Comparison of ENCODE assay signal across 1 cellular context in the genomic region with DNA sequence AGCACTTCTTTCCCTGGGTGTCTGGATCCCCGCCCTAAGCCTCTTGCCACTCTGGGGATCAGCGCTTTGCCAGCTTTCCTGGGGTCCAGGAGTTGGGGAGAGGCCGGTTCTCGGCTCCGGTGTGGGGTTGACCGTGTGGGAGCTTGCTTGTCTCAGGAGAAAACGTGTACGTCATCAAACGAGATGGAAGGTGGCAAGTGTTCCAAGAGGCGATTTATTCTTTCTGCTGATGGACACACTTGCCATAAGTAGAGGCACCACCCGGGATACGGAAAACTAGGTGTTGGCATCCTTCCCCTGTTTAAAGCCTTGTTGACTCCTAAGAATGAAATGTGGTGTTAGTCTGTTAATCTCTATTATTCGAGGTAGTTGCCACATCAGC.
A peak's percentile ranks its signal among the peaks of the same experiment; 100 is the strongest.
TF ChIP-seq lines count a peak whose summit lies in the region.

No MANE protein-coding gene starts in this region.

TF ChIP-seq in K562, 482 proteins besides CTCF, POLR2A, EP300 and RAD21 (continued from another document):
- 0 out of 2 replicates have a peak, but pooled peaks have one; percentile 28 for TF ChIP-seq ARID4B (CRISPR knock-in tag; IDR thresholded peaks at IDR 0.05)
- TF ChIP-seq, protein P1, sequence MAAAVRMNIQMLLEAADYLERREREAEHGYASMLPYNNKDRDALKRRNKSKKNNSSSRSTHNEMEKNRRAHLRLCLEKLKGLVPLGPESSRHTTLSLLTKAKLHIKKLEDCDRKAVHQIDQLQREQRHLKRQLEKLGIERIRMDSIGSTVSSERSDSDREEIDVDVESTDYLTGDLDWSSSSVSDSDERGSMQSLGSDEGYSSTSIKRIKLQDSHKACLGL (CRISPR knock-in tag; IDR thresholded peaks at IDR 0.05; ENCODE audit: borderline replicate concordance, poor library complexity, severe bottlenecking), result no peak
- TF ChIP-seq, protein P2, sequence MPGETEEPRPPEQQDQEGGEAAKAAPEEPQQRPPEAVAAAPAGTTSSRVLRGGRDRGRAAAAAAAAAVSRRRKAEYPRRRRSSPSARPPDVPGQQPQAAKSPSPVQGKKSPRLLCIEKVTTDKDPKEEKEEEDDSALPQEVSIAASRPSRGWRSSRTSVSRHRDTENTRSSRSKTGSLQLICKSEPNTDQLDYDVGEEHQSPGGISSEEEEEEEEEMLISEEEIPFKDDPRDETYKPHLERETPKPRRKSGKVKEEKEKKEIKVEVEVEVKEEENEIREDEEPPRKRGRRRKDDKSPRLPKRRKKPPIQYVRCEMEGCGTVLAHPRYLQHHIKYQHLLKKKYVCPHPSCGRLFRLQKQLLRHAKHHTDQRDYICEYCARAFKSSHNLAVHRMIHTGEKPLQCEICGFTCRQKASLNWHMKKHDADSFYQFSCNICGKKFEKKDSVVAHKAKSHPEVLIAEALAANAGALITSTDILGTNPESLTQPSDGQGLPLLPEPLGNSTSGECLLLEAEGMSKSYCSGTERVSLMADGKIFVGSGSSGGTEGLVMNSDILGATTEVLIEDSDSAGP (CRISPR knock-in tag; IDR thresholded peaks at IDR 0.05), result no peak
- peak; percentile 11 to 44; a peak in 3 of 4 replicates for TF ChIP-seq NRF1 (conservative IDR thresholded peaks at IDR 0.05 in 1 of 2, IDR thresholded peaks at IDR 0.05 in 1 of 2)
- no peak for TF ChIP-seq ZNF512 (tag; IDR thresholded peaks at IDR 0.05)
- peak in 1 of 2 experiments; percentile 67; a peak in 2 of 4 replicates for TF ChIP-seq TEAD1 (CRISPR knock-in tag; IDR thresholded peaks at IDR 0.05)
- TF ChIP-seq FOXP1 (CRISPR knock-in tag; IDR thresholded peaks at IDR 0.05), result 0 out of 2 replicates have a peak, but pooled peaks have one; percentile 31
- TF ChIP-seq SREBF2 (CRISPR knock-in tag; IDR thresholded peaks at IDR 0.05), result 0 out of 2 replicates have a peak, but pooled peaks have one; percentile 55
- TF ChIP-seq HINFP (tag; conservative IDR thresholded peaks at IDR 0.05; ENCODE audit: low read depth), result no peak
- peak; percentile 58 for TF ChIP-seq ZFX (CRISPR knock-in tag; IDR thresholded peaks at IDR 0.05)
- no peak for TF ChIP-seq JUN (IDR thresholded peaks at IDR 0.05; ENCODE audit: borderline replicate concordance, low read depth, low read length)
- TF ChIP-seq JUN (CRISPR knock-in tag; IDR thresholded peaks at IDR 0.05; ENCODE audit: borderline replicate concordance), result 0 out of 2 replicates have a peak, but pooled peaks have one; percentile 49
- 0 out of 2 replicates have a peak, but pooled peaks have one; percentile 16 for TF ChIP-seq USF1 (CRISPR knock-in tag; IDR thresholded peaks at IDR 0.05)
- peak; percentile 1 to 25; a peak in 2 of 4 replicates for TF ChIP-seq SIN3A (IDR thresholded peaks at IDR 0.05; ENCODE audit: borderline replicate concordance in 2 of 2, control insufficient read depth in 1 of 2, low read depth in 2 of 2, low read length in 2 of 2)
- peak; percentile 45; the same call in 1 of the 2 replicates for TF ChIP-seq PHF8 (IDR thresholded peaks at IDR 0.05; ENCODE audit: borderline replicate concordance, low read length)
- TF ChIP-seq HDAC1 (IDR thresholded peaks at IDR 0.05), result peak in 1 of 2 experiments; percentile 61; a peak in 2 of 4 replicates
- TF ChIP-seq, protein P3, sequence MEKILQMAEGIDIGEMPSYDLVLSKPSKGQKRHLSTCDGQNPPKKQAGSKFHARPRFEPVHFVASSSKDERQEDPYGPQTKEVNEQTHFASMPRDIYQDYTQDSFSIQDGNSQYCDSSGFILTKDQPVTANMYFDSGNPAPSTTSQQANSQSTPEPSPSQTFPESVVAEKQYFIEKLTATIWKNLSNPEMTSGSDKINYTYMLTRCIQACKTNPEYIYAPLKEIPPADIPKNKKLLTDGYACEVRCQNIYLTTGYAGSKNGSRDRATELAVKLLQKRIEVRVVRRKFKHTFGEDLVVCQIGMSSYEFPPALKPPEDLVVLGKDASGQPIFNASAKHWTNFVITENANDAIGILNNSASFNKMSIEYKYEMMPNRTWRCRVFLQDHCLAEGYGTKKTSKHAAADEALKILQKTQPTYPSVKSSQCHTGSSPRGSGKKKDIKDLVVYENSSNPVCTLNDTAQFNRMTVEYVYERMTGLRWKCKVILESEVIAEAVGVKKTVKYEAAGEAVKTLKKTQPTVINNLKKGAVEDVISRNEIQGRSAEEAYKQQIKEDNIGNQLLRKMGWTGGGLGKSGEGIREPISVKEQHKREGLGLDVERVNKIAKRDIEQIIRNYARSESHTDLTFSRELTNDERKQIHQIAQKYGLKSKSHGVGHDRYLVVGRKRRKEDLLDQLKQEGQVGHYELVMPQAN (IDR thresholded peaks at IDR 0.05; ENCODE audit: borderline replicate concordance), result peak; percentile 59; the same call in 1 of the 2 replicates
- TF ChIP-seq ZBTB17 (CRISPR knock-in tag; IDR thresholded peaks at IDR 0.05), result no peak
- TF ChIP-seq, protein P4, sequence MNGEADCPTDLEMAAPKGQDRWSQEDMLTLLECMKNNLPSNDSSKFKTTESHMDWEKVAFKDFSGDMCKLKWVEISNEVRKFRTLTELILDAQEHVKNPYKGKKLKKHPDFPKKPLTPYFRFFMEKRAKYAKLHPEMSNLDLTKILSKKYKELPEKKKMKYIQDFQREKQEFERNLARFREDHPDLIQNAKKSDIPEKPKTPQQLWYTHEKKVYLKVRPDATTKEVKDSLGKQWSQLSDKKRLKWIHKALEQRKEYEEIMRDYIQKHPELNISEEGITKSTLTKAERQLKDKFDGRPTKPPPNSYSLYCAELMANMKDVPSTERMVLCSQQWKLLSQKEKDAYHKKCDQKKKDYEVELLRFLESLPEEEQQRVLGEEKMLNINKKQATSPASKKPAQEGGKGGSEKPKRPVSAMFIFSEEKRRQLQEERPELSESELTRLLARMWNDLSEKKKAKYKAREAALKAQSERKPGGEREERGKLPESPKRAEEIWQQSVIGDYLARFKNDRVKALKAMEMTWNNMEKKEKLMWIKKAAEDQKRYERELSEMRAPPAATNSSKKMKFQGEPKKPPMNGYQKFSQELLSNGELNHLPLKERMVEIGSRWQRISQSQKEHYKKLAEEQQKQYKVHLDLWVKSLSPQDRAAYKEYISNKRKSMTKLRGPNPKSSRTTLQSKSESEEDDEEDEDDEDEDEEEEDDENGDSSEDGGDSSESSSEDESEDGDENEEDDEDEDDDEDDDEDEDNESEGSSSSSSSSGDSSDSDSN (IDR thresholded peaks at IDR 0.05; ENCODE audit: borderline replicate concordance in 1 of 2, low read depth in 2 of 2, low read length in 2 of 2), result no peak
- TF ChIP-seq, protein P5, sequence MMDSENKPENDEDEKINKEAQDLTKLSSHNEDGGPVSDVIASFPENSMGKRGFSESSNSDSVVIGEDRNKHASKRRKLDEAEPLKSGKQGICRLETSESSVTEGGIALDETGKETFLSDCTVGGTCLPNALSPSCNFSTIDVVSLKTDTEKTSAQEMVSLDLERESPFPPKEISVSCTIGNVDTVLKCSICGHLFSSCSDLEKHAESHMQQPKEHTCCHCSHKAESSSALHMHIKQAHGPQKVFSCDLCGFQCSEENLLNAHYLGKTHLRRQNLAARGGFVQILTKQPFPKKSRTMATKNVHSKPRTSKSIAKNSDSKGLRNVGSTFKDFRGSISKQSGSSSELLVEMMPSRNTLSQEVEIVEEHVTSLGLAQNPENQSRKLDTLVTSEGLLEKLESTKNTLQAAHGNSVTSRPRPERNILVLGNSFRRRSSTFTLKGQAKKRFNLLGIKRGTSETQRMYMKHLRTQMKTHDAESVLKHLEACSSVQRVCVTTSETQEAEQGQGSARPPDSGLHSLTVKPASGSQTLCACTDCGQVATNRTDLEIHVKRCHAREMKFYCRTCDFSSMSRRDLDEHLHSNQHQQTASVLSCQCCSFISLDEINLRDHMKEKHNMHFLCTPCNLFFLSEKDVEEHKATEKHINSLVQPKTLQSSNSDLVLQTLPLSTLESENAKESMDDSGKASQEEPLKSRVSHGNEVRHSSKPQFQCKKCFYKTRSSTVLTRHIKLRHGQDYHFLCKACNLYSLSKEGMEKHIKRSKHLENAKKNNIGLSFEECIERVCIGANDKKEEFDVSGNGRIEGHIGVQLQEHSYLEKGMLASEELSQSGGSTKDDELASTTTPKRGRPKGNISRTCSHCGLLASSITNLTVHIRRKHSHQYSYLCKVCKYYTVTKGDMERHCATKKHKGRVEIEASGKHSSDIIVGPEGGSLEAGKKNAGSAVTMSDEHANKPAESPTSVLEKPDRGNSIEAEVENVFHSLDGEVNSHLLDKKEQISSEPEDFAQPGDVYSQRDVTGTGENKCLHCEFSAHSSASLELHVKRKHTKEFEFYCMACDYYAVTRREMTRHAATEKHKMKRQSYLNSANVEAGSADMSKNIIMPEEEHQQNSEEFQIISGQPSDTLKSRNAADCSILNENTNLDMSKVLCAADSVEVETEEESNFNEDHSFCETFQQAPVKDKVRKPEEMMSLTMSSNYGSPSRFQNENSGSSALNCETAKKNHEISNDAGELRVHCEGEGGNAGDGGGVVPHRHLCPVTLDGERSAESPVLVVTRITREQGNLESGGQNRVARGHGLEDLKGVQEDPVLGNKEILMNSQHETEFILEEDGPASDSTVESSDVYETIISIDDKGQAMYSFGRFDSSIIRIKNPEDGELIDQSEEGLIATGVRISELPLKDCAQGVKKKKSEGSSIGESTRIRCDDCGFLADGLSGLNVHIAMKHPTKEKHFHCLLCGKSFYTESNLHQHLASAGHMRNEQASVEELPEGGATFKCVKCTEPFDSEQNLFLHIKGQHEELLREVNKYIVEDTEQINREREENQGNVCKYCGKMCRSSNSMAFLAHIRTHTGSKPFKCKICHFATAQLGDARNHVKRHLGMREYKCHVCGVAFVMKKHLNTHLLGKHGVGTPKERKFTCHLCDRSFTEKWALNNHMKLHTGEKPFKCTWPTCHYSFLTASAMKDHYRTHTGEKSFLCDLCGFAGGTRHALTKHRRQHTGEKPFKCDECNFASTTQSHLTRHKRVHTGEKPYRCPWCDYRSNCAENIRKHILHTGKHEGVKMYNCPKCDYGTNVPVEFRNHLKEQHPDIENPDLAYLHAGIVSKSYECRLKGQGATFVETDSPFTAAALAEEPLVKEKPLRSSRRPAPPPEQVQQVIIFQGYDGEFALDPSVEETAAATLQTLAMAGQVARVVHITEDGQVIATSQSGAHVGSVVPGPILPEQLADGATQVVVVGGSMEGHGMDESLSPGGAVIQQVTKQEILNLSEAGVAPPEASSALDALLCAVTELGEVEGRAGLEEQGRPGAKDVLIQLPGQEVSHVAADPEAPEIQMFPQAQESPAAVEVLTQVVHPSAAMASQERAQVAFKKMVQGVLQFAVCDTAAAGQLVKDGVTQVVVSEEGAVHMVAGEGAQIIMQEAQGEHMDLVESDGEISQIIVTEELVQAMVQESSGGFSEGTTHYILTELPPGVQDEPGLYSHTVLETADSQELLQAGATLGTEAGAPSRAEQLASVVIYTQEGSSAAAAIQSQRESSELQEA (IDR thresholded peaks at IDR 0.05; ENCODE audit: low read depth), result no peak
- TF ChIP-seq FOXA3 (CRISPR knock-in tag; conservative IDR thresholded peaks at IDR 0.05 in 1 of 2, IDR thresholded peaks at IDR 0.05 in 1 of 2), result peak in 1 of 2 experiments; percentile 5; a peak in 1 of 4 replicates
- peak; percentile 43 for TF ChIP-seq SAP30 (IDR thresholded peaks at IDR 0.05; ENCODE audit: borderline replicate concordance, insufficient read depth, low read depth, low read length, poor library complexity, severe bottlenecking)
- no peak for TF ChIP-seq ZNF707 (CRISPR knock-in tag; conservative IDR thresholded peaks at IDR 0.05)
